ENCODE assay signal across 18 cellular contexts in genomic region chr2:28375742-28376631, GRCh38. TPM values are rescaled to one million over a fixed set of nuclear protein-coding genes. Genes with fewer than 3 reads are reported as not detected.
A peak's percentile ranks its signal among the peaks of the same experiment; 100 is the strongest.
DNase-seq lines count a peak whose midpoint lies in the region; ATAC-seq and TF ChIP-seq lines count a peak whose summit lies in the region.
"Had no signal": no experiment of that assay in that cellular context is flagged by ENCODE, and none has a peak within 500 bp of the region (broad histone marks: within the 10 kb centered on the region; RNA-seq: fewer than 3 reads in every experiment).

No MANE protein-coding gene starts in this region.

- POLR2A ChIA-PET in IMR-90 (lab: Charles Lee; ENCODE audit: unreplicated experiment): no interaction called here

- no peaks in the 10 kb centered on the region for H3K9me1 ChIP-seq in IMR-90 (ENCODE audit: insufficient read depth, low read length)

- no peak overlapping the region for H4K8ac ChIP-seq in IMR-90 (ENCODE audit: low read depth in 2 of 2, low read length in 2 of 2)

- no peak overlapping the region for H2BK120ac ChIP-seq in IMR-90 (ENCODE audit: low read depth, low read length)

- no peak overlapping the region for H2BK20ac ChIP-seq in IMR-90 (ENCODE audit: low read depth, low read length)

- no TSS peak for BruUV-seq in IMR-90 (replicated peaks; lab: Mats Ljungman, UMichigan)

- H3K27me3 ChIP-seq in IMR-90 (ENCODE audit: control insufficient read depth, insufficient read depth, low read length): peaks cover 14% of the 10 kb centered on the region
- H3K27me3 ChIP-seq in transverse colon: no peaks in the 10 kb centered on the region

- H3K23ac ChIP-seq in IMR-90 (ENCODE audit: low read depth, low read length): no peak overlapping the region

- no peak overlapping the region for H2AFZ ChIP-seq in IMR-90 (replicated peaks; ENCODE audit: low read length, poor library complexity)

- no peak overlapping the region for H2BK5ac ChIP-seq in IMR-90 (ENCODE audit: low read depth, low read length, poor library complexity, severe bottlenecking)

- H3K4me1 ChIP-seq in IMR-90 (ENCODE audit: control insufficient read depth, insufficient read depth, low read length): no peaks in the 10 kb centered on the region
- peaks cover 9 to 53% (median 35%) of the 10 kb centered on the region in 4 donors for H3K4me1 ChIP-seq in transverse colon

- in situ Hi-C loops in IMR-90 (cut with MboI; ENCODE audit: low sequenced_read_pairs) (no loop called here), transverse colon (cut with MboI; ENCODE audit: low pct_ligation_motif_present in 1 of 4, low pct_unique_long_range_greater_than_20kb in 1 of 4, low sequenced_read_pairs in 3 of 4) (no loop called here)

- H3K4me3 ChIP-seq in IMR-90 (ENCODE audit: insufficient read depth, low read depth, low read length): no peak overlapping the region
- H3K4me3 ChIP-seq in transverse colon: no peak overlapping the region

- H4K91ac ChIP-seq in IMR-90 (ENCODE audit: insufficient read depth, low read depth, low read length): no peak overlapping the region

- H3K27ac ChIP-seq in IMR-90 (ENCODE audit: insufficient read depth, low read length) (no peak overlapping the region), transverse colon (peak overlapping the region in 3 of 4 donors; percentile 88 to 90 (median 89))
- H3K27ac ChIP-seq: HL-60 had no signal

- H3K9me3 ChIP-seq in IMR-90 (ENCODE audit: control insufficient read depth, insufficient read depth, low read length) (no peaks in the 10 kb centered on the region), transverse colon (no peaks in the 10 kb centered on the region)

- TF ChIP-seq POLR2A in IMR-90 (IDR thresholded peaks at IDR 0.05; ENCODE audit: low read depth, low read length) (no peak), transverse colon (IDR thresholded peaks at IDR 0.05) (no peak)

- WGBS in IMR-90 (ENCODE audit: extremely low coverage in 2 of 2, insufficient read length in 1 of 2), 2 experiments: 83% methylated on average over 2 of the region's 8 CpGs; no CpG with 5 or more reads in 1 of the 2 experiments
- WGBS in transverse colon (ENCODE audit: low coverage in 1 of 2), 2 donors: 84% methylated on average over 8 of the region's 8 CpGs; no CpG with 5 or more reads in 1 of the 2 donors

- TF ChIP-seq EP300 in transverse colon (IDR thresholded peaks at IDR 0.05; ENCODE audit: low read depth): no peak

- H3K79me1 ChIP-seq in IMR-90 (ENCODE audit: low read depth in 1 of 2, low read length in 2 of 2): no peaks in the 10 kb centered on the region

- H3K4ac ChIP-seq in IMR-90 (ENCODE audit: low read depth, low read length): no peak overlapping the region

- no peaks in the 10 kb centered on the region for H4K20me1 ChIP-seq in IMR-90 (ENCODE audit: insufficient read depth, low read length)

- H3K18ac ChIP-seq in IMR-90 (ENCODE audit: low read depth, low read length): no peak overlapping the region

- TF ChIP-seq CTCF in IMR-90 (conservative IDR thresholded peaks at IDR 0.05; ENCODE audit: low read depth, low read length): no peak
- TF ChIP-seq CTCF in transverse colon (IDR thresholded peaks at IDR 0.05): no peak

- no peak overlapping the region for H2BK15ac ChIP-seq in IMR-90 (ENCODE audit: low read depth, low read length)

- no peak overlapping the region; the same call in 1 of the 2 replicates for H2AK5ac ChIP-seq in IMR-90 (ENCODE audit: low read depth, low read length)

- H3K14ac ChIP-seq in IMR-90 (replicated peaks; ENCODE audit: low read depth, low read length): no peak overlapping the region

- no peak overlapping the region for H3K9ac ChIP-seq in IMR-90 (ENCODE audit: low read depth, low read length)

- H3K4me2 ChIP-seq in IMR-90 (ENCODE audit: low read depth, low read length): no peak overlapping the region

- ATAC-seq in IMR-90 (ENCODE audit: low read depth) (no peak), left colon (no peak), HG02571 (IDR thresholded peaks at IDR 0.05; ENCODE audit: unreplicated experiment) (no peak)
- ATAC-seq: SK-N-SH treated with all-trans-retinoic acid at 6 μM for 48 hours had no signal

- no peak overlapping the region for H3K56ac ChIP-seq in IMR-90 (ENCODE audit: extremely low read depth, insufficient read depth, low read length)

- no peak for DNase-seq in IMR-90
- DNase-seq in SW480 (ENCODE audit: low spot score): peak; percentile 63
- peak; percentile 18 to 24 for DNase-seq in left colon
- no peak for DNase-seq in transverse colon
- DNase-seq in NCI-H2029 treated with DMSO at 0.1 percent for 48 hours (lab: John Stamatoyannopoulos, UW): no peak
- no peak for DNase-seq in NOMO-1 treated with dmso at 0.1 percent for 144 hours (lab: John Stamatoyannopoulos, UW; ENCODE audit: unreplicated experiment)
- DNase-seq: ACHN; CD4-positive, alpha-beta T cell; DMS79 treated with DMSO at 0.1 percent for 48 hours; HCEC 1CT; KBM-7; NCI-H1417 treated with DMSO at 0.1 percent for 48 hours; NCI-H1930; NCI-H2171; NCI-H748 treated with DMSO at 0.1 percent for 48 hours had no signal

- no peaks in the 10 kb centered on the region for H3K36me3 ChIP-seq in IMR-90 (ENCODE audit: control insufficient read depth, insufficient read depth, low read length)
- no peaks in the 10 kb centered on the region for H3K36me3 ChIP-seq in transverse colon

- dilution Hi-C loops in IMR-90 (cut with HindIII; ENCODE audit: low sequenced_read_pairs, unreplicated experiment): no loop called here

- TF ChIP-seq RAD21 in IMR-90 (IDR thresholded peaks at IDR 0.05; ENCODE audit: low read length): no peak

- no peak overlapping the region for H4K5ac ChIP-seq in IMR-90 (ENCODE audit: low read depth, low read length)

- H2AK9ac ChIP-seq in IMR-90 (replicated peaks; ENCODE audit: low read depth, low read length, poor library complexity): peak overlapping the region; percentile 25

- CTCF ChIA-PET in IMR-90 (lab: Yijun Ruan, JAX): no interaction called here

- intact Hi-C loops in IMR-90 (cut with micrococcal nuclease): no loop called here
- intact Hi-C loops in left colon (cut with DNase I, micrococcal nuclease): no loop called here
- intact Hi-C loops in transverse colon (cut with DNase I; ENCODE audit: low total_unique reads): no loop called here

TF ChIP-seq in IMR-90, 13 proteins besides CTCF, POLR2A, EP300 and RAD21:
- TF ChIP-seq FOS (IDR thresholded peaks at IDR 0.05; ENCODE audit: low read depth, low read length) (no peak), CEBPB (IDR thresholded peaks at IDR 0.05; ENCODE audit: low read depth, low read length) (no peak), CHD1 (IDR thresholded peaks at IDR 0.05; ENCODE audit: low read depth, low read length) (no peak), USF2 (IDR thresholded peaks at IDR 0.05; ENCODE audit: low read depth, low read length) (no peak), NFE2L2 (IDR thresholded peaks at IDR 0.05; ENCODE audit: low read depth, low read length) (no peak), MAZ (IDR thresholded peaks at IDR 0.05; ENCODE audit: borderline replicate concordance, low read depth, low read length) (no peak), MAFK (IDR thresholded peaks at IDR 0.05; ENCODE audit: low read depth, low read length) (no peak), BHLHE40 (IDR thresholded peaks at IDR 0.05; ENCODE audit: low read depth, low read length) (no peak), SMC3 (IDR thresholded peaks at IDR 0.05; ENCODE audit: low read depth, low read length) (no peak), RFX5 (IDR thresholded peaks at IDR 0.05; ENCODE audit: low read depth, low read length) (no peak), RCOR1 (IDR thresholded peaks at IDR 0.05; ENCODE audit: insufficient replicate concordance, low read length) (no peak), ELK1 (IDR thresholded peaks at IDR 0.05; ENCODE audit: borderline replicate concordance, low read depth, low read length) (no peak), MXI1 (IDR thresholded peaks at IDR 0.05; ENCODE audit: borderline replicate concordance, low read depth, low read length) (no peak)

RNA-seq across cellular contexts. Expression of gene FOSL2, which starts 16.7 kb away (rescaled TPM):
- total RNA-seq in IMR-90 (2012; rRNA removed): 31.4 and 32.2 TPM in 2 replicates
- 46.3 and 51.1 TPM in 2 replicates for polyA plus RNA-seq in IMR-90 (2012; rRNA removed)
- polyA plus RNA-seq in IMR-90 (2012; cell fraction: cytosol; rRNA removed): 52.1 and 52.3 TPM in 2 replicates
- 91.1 and 119 TPM in 2 replicates for polyA plus RNA-seq in IMR-90 (2012; cell fraction: nucleus; rRNA removed; ENCODE audit: low replicate concordance)
- 100 to 1,000 TPM; 142 to 197 TPM for total RNA-seq in left colon
- 100 to 1,000 TPM; 135 to 358 (median 233) TPM for total RNA-seq in transverse colon

Comparison
In these comparisons a context has a peak if more than half of its experiments do, and no peak if none do; other contexts are left out.
1. DNase-seq: peak in SW480 (single experiment) and left colon (2 of 2); none in IMR-90 (single experiment), transverse colon (single experiment), NCI-H2029 treated with DMSO at 0.1 percent for 48 hours (single experiment) and NOMO-1 treated with dmso at 0.1 percent for 144 hours (single experiment).